Comparison of ENCODE assay signal across 9 cellular contexts in genomic region chr9:35828716-35829083, GRCh38. TPM values are rescaled to one million over a fixed set of nuclear protein-coding genes. Genes with fewer than 3 reads are reported as not detected.
DNase-seq lines count a peak whose midpoint lies in the region; ATAC-seq and TF ChIP-seq lines count a peak whose summit lies in the region.
"Had no signal": no experiment of that assay in that cellular context is flagged by ENCODE, and none has a peak within 500 bp of the region (broad histone marks: within the 10 kb centered on the region; RNA-seq: fewer than 3 reads in every experiment).

A gene with protein sequence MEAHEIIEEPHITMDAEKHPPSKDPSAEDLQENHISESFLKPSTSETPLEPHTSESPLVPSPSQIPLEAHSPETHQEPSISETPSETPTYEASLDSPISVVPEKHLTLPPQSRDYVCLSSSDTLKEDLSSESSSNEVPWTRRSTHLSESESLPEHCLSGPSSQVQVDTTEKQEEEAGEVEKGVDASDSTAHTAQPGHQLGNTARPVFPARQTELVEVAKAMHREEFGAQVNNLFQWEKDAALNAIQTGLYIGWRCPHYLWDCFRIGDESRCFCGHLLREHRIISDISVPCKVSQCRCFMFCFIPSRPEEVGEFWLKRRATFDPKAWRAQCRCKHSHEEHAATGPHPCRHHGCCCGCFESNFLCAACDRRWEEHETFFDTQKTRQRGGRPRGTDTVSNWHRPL (minus strand): TSS chr9:35828732. CDS start chr9:35826161, 2,571 bp downstream.

- H3K9ac ChIP-seq in OCI-LY3 (ENCODE audit: low read length) (peak within 1 kb of the TSS; percentile 82), colonic mucosa (ENCODE audit: low read depth in 2 of 2, low read length in 2 of 2) (peak within 1 kb of the TSS; percentile 84 to 89), mucosa of rectum (ENCODE audit: low read depth in 1 of 2, low read length in 2 of 2) (peak within 1 kb of the TSS; percentile 87 to 94)

- 0 out of 2 replicates have a peak, but pooled peaks cover 3% of the 10 kb centered on the region for H3K79me2 ChIP-seq in OCI-LY3 (ENCODE audit: low read length)

- H3K4me2 ChIP-seq in OCI-LY3 (ENCODE audit: low read length), result peak within 1 kb of the TSS; percentile 100

- H3K27me3 ChIP-seq in OCI-LY3 (ENCODE audit: low read depth, low read length), result peaks cover 5% of the 10 kb centered on the region; the same call in 1 of the 2 replicates
- H3K27me3 ChIP-seq in colonic mucosa, result no peaks in the 10 kb centered on the region
- H3K27me3 ChIP-seq in mucosa of rectum (ENCODE audit: control insufficient read depth in 2 of 2, insufficient read depth in 2 of 2, low read length in 2 of 2), result no peaks in the 10 kb centered on the region
- H3K27me3 ChIP-seq in uterus, result no peaks in the 10 kb centered on the region

- TF ChIP-seq POLR2A in uterus (IDR thresholded peaks at IDR 0.05), result no peak

- H3K4me3 ChIP-seq in OCI-LY3 (ENCODE audit: low read length) (peak within 1 kb of the TSS; percentile 99), colonic mucosa (peak within 1 kb of the TSS; percentile 64), mucosa of rectum (ENCODE audit: low read length in 2 of 2) (peak within 1 kb of the TSS; percentile 85 to 92), uterus (peak within 1 kb of the TSS; percentile 54 to 58)

- intact Hi-C loops in colonic mucosa (cut with DNase I) (no loop called here), uterus (cut with DNase I; ENCODE audit: low total_unique reads) (no loop called here)

- no peak for ATAC-seq in GM18858 (IDR thresholded peaks at IDR 0.05; ENCODE audit: unreplicated experiment)

- peak within 1 kb of the TSS; percentile 100 for H2AFZ ChIP-seq in OCI-LY3 (ENCODE audit: low read depth, low read length)

- H3K9me3 ChIP-seq in OCI-LY3 (ENCODE audit: insufficient read depth, low read length) (no peaks in the 10 kb centered on the region), colonic mucosa (no peaks in the 10 kb centered on the region), mucosa of rectum (ENCODE audit: control insufficient read depth in 2 of 2, low read length in 2 of 2) (no peaks in the 10 kb centered on the region), uterus (no peaks in the 10 kb centered on the region)

- H3K36me3 ChIP-seq in OCI-LY3 (replicated peaks; ENCODE audit: low read depth, low read length), result no peaks in the 10 kb centered on the region
- no peaks in the 10 kb centered on the region for H3K36me3 ChIP-seq in colonic mucosa
- H3K36me3 ChIP-seq in mucosa of rectum (ENCODE audit: control insufficient read depth in 2 of 2, insufficient read depth in 2 of 2, low read length in 2 of 2), result no peaks in the 10 kb centered on the region
- no peaks in the 10 kb centered on the region for H3K36me3 ChIP-seq in uterus

- DNase-seq in activated effector memory CD4-positive, alpha-beta T cell treated with anti-CD3 and anti-CD28 coated beads, Interleukin-2, amount 50 U/mL, for 16 hours, result peak; percentile 77
- DNase-seq in activated effector memory CD4-positive, alpha-beta T cell treated with Interleukin-2 at 50 U/mL for 16 hours, result no peak
- peak; percentile 52 for DNase-seq in colonic mucosa
- no peak for DNase-seq in uterus
- no peak for DNase-seq in OCI-M1 (lab: John Stamatoyannopoulos, UW)

- H4K20me1 ChIP-seq in OCI-LY3 (ENCODE audit: insufficient read depth, low read length), result no peaks in the 10 kb centered on the region

- peaks cover 37% of the 10 kb centered on the region for H3K4me1 ChIP-seq in OCI-LY3 (ENCODE audit: low read length)
- peaks cover 8% of the 10 kb centered on the region for H3K4me1 ChIP-seq in colonic mucosa
- H3K4me1 ChIP-seq in mucosa of rectum (ENCODE audit: control insufficient read depth in 2 of 2, insufficient read depth in 2 of 2, low read length in 2 of 2), result peaks cover 30 to 31% of the 10 kb centered on the region in 2 donors
- no peaks in the 10 kb centered on the region for H3K4me1 ChIP-seq in uterus

- TF ChIP-seq CTCF in OCI-LY3 (IDR thresholded peaks at IDR 0.05; ENCODE audit: low read depth, low read length) (no peak), colonic mucosa (IDR thresholded peaks at IDR 0.05) (no peak), uterus (IDR thresholded peaks at IDR 0.05) (no peak)

- H3K27ac ChIP-seq in OCI-LY3 (ENCODE audit: low read length), result no peak within 1 kb of the TSS
- H3K27ac ChIP-seq in colonic mucosa, result peak within 1 kb of the TSS; percentile 88
- peak within 1 kb of the TSS; percentile 87 for H3K27ac ChIP-seq in mucosa of rectum (ENCODE audit: low read depth in 2 of 2, low read length in 2 of 2)
- peak within 1 kb of the TSS; percentile 94 to 95 for H3K27ac ChIP-seq in uterus

RNA-seq across cellular contexts. Expression of the gene that starts here (rescaled TPM):
- total RNA-seq in colonic mucosa, result under 1 TPM in 1 of 2 donors, not detected in 1; 0.05 TPM
- not detected for total RNA-seq in uterus
- total RNA-seq: dermis microvascular lymphatic vessel endothelial cell had no signal

Comparison
In these comparisons a context has a peak if more than half of its experiments do, and no peak if none do; other contexts are left out.
1. Peak in DNase-seq, H3K4me3 ChIP-seq, H3K27ac ChIP-seq and H3K9ac ChIP-seq in colonic mucosa; RNA of the gene not detected or under 1 TPM.